ENCODE assay signal across 24 cellular contexts in genomic region chr15:91566116-91566515, GRCh38.
DNase-seq lines count a peak whose midpoint lies in the region; ATAC-seq, FAIRE-seq and TF ChIP-seq lines count a peak whose summit lies in the region.
"Had no signal": no experiment of that assay in that cellular context is flagged by ENCODE, and none has a peak within 500 bp of the region (broad histone marks: within the 10 kb centered on the region; RNA-seq: fewer than 3 reads in every experiment).

No MANE protein-coding gene starts in this region.

- peaks cover 3 to 4% of the 10 kb centered on the region in 2 experiments; a peak in 3 of 5 replicates for H3K27me3 ChIP-seq in K562 (ENCODE audit: control insufficient read depth in 2 of 2, insufficient read depth in 2 of 2, low read length in 2 of 2)
- H3K27me3 ChIP-seq: BLaER1 treated with 17β-estradiol and CSF1 and Interleukin-3, amounts not matched to agents 10 nM and 100 nM; Peyer's patch had no signal

- no peaks in the 10 kb centered on the region for H3K9me1 ChIP-seq in K562 (ENCODE audit: control insufficient read depth, insufficient read depth, low read length)

- FAIRE-seq in K562 (lab: Jason Lieb, UNC), result no peak
- FAIRE-seq: A204.1, GM12892, GM19239 had no signal

- no peak for TF ChIP-seq RAD21 in K562 (CRISPR knock-in tag; conservative IDR thresholded peaks at IDR 0.05 in 1 of 2, IDR thresholded peaks at IDR 0.05 in 1 of 2)

- H2AFZ ChIP-seq in K562 (ENCODE audit: low read depth, low read length), result no peak overlapping the region

- no peak overlapping the region for H3K27ac ChIP-seq in K562 (ENCODE audit: extremely low read depth, low read depth, low read length)
- H3K27ac ChIP-seq: BLaER1 treated with 17β-estradiol and CSF1 and Interleukin-3, amounts not matched to agents 10 nM and 100 nM; Peyer's patch; SK-N-MC had no signal

- no peaks in the 10 kb centered on the region for H3K79me2 ChIP-seq in K562 (ENCODE audit: control insufficient read depth, insufficient read depth, low read length)

- TF ChIP-seq CTCF in K562 (IDR thresholded peaks at IDR 0.05 in 2 of 3, conservative IDR thresholded peaks at IDR 0.05 in 1 of 3; ENCODE audit: insufficient read depth in 2 of 3, low read depth in 1 of 3, low read length in 3 of 3), result no peak

- in situ Hi-C loops in KBM-7 (cut with MboI; ENCODE audit: low pct_unique_long_range_greater_than_20kb, low sequenced_read_pairs), result no loop called here
- in situ Hi-C loops in K562 (cut with MboI), result no loop called here

- no peaks in the 10 kb centered on the region for H3K36me3 ChIP-seq in K562 (ENCODE audit: control insufficient read depth, insufficient read depth, low read length)
- H3K36me3 ChIP-seq: BLaER1 treated with 17β-estradiol and CSF1 and Interleukin-3, amounts not matched to agents 10 nM and 100 nM; Peyer's patch had no signal

- 1% methylated on average over 4 of the region's 4 CpGs for WGBS in K562 (ENCODE audit: insufficient coverage, low coverage, missing lambda C conversion rate)

- DNase-seq in DMS79 treated with DMSO at 0.1 percent for 48 hours (lab: John Stamatoyannopoulos, UW) (peak; percentile 79), KBM-7 (peak; percentile 39), NCI-H187 treated with DMSO at 0.1 percent for 48 hours (lab: John Stamatoyannopoulos, UW) (peak; percentile 90), K562 (ENCODE audit: extremely low read depth in 1 of 4, low spot score in 3 of 4) (no peak), hypothalamus (lab: John Stamatoyannopoulos, UW) (no peak), NCI-H748 (lab: John Stamatoyannopoulos, UW; ENCODE audit: unreplicated experiment) (no peak), midbrain (lab: John Stamatoyannopoulos, UW) (no peak)
- DNase-seq: Caco-2; CD4-positive, alpha-beta T cell; H7; MV-4-11; NCI-H1105 treated with DMSO at 0.1 percent for 48 hours; NCI-H2081 treated with DMSO at 0.1 percent for 48 hours; NCI-H2227 treated with DMSO at 0.1 percent for 48 hours; NCI-H526 treated with DMSO at 0.1 percent for 48 hours; Peyer's patch; SIG-M5; SW 1271; T-helper 9 cell had no signal

- no peak overlapping the region for H3K4me3 ChIP-seq in K562
- H3K4me3 ChIP-seq: BLaER1 treated with 17β-estradiol and CSF1 and Interleukin-3, amounts not matched to agents 10 nM and 100 nM; Peyer's patch; SK-N-MC had no signal

- H3K9ac ChIP-seq in K562 (ENCODE audit: insufficient read depth in 1 of 2, low read depth in 2 of 2, low read length in 2 of 2), result no peak overlapping the region
- H3K9ac ChIP-seq: BLaER1 treated with 17β-estradiol and CSF1 and Interleukin-3, amounts not matched to agents 10 nM and 100 nM had no signal

- no peaks in the 10 kb centered on the region for H4K20me1 ChIP-seq in K562 (replicated peaks; ENCODE audit: control insufficient read depth, insufficient read depth, low read length)
- H4K20me1 ChIP-seq: BLaER1 treated with 17β-estradiol and CSF1 and Interleukin-3, amounts not matched to agents 10 nM and 100 nM had no signal

- BruUV-seq in K562 (replicated peaks; lab: Mats Ljungman, UMichigan), result no TSS peak

- POLR2A ChIA-PET in K562 (lab: Yijun Ruan, JAX), result no interaction called here

- intact Hi-C loops in K562 (cut with micrococcal nuclease), result no loop called here

- no peak for TF ChIP-seq EP300 in K562 (IDR thresholded peaks at IDR 0.05; ENCODE audit: low read length)

- no peaks in the 10 kb centered on the region for H3K9me3 ChIP-seq in K562 (replicated peaks; ENCODE audit: control insufficient read depth, insufficient read depth, low read depth, low read length)
- H3K9me3 ChIP-seq: Caco-2, Peyer's patch had no signal

- H3K4me1 ChIP-seq in K562 (replicated peaks in 1 of 2; ENCODE audit: control insufficient read depth in 2 of 2, insufficient read depth in 2 of 2, low read length in 2 of 2), result no peaks in the 10 kb centered on the region
- H3K4me1 ChIP-seq: BLaER1 treated with 17β-estradiol and CSF1 and Interleukin-3, amounts not matched to agents 10 nM and 100 nM; Caco-2; Peyer's patch had no signal

- TF ChIP-seq POLR2A in K562 (conservative IDR thresholded peaks at IDR 0.05), result no peak

- no peak for ATAC-seq in K562

- CTCF ChIA-PET in K562 (lab: Yijun Ruan, JAX; ENCODE audit: low intra/inter-chr PET ratio), result no interaction called here

- no peak overlapping the region for H3K4me2 ChIP-seq in K562 (ENCODE audit: insufficient read depth, low read length)
- H3K4me2 ChIP-seq: BLaER1 treated with 17β-estradiol and CSF1 and Interleukin-3, amounts not matched to agents 10 nM and 100 nM had no signal

TF ChIP-seq in K562, 482 proteins besides CTCF, POLR2A, EP300 and RAD21:
- peak; percentile 43; the same call in 1 of the 2 replicates for TF ChIP-seq SOX6 (IDR thresholded peaks at IDR 0.05)
- TF ChIP-seq ARID1B (IDR thresholded peaks at IDR 0.05), result peak; percentile 16; the same call in 1 of the 2 replicates
- no peak for TF ChIP-seq TAF7 (tag; IDR thresholded peaks at IDR 0.05)
- peak; percentile 45 for TF ChIP-seq GABPA (tag; conservative IDR thresholded peaks at IDR 0.05; ENCODE audit: low read depth)
- TF ChIP-seq PREB (CRISPR knock-in tag; IDR thresholded peaks at IDR 0.05), result no peak
- no peak for TF ChIP-seq ELK1 (CRISPR knock-in tag; IDR thresholded peaks at IDR 0.05)
- no peak for TF ChIP-seq NONO (IDR thresholded peaks at IDR 0.05; ENCODE audit: low read depth in 2 of 2, low read length in 1 of 2)
- no peak for TF ChIP-seq XRCC4 (IDR thresholded peaks at IDR 0.05; ENCODE audit: extremely low read depth, insufficient read depth, insufficient read length)
- TF ChIP-seq CBFA2T3 (IDR thresholded peaks at IDR 0.05), result peak; percentile 17; the same call in 1 of the 2 replicates
- TF ChIP-seq TEAD4 (IDR thresholded peaks at IDR 0.05; ENCODE audit: low read length), result 0 out of 2 replicates have a peak, but pooled peaks have one; percentile 18
- no peak for TF ChIP-seq TEAD4 (CRISPR knock-in tag; IDR thresholded peaks at IDR 0.05; ENCODE audit: borderline replicate concordance)
- no peak for TF ChIP-seq ZNF707 (CRISPR knock-in tag; conservative IDR thresholded peaks at IDR 0.05)
- no peak for TF ChIP-seq ZNF197 (CRISPR knock-in tag; IDR thresholded peaks at IDR 0.05; ENCODE audit: low read depth)
- no peak for TF ChIP-seq TFAP4 (CRISPR knock-in tag; IDR thresholded peaks at IDR 0.05; ENCODE audit: borderline replicate concordance)
- TF ChIP-seq ZBTB8A (IDR thresholded peaks at IDR 0.05; ENCODE audit: partially characterized antibody), result no peak

Comparison
In these comparisons a context has a peak if more than half of its experiments do, and no peak if none do; other contexts are left out.
1. DNase-seq: peak in DMS79 treated with DMSO at 0.1 percent for 48 hours (single experiment), KBM-7 (single experiment) and NCI-H187 treated with DMSO at 0.1 percent for 48 hours (single experiment); none in K562 (0 of 4), hypothalamus (0 of 51), NCI-H748 (single experiment) and midbrain (single experiment).